Comparison of ENCODE assay signal across 16 cellular contexts in the genomic region with DNA sequence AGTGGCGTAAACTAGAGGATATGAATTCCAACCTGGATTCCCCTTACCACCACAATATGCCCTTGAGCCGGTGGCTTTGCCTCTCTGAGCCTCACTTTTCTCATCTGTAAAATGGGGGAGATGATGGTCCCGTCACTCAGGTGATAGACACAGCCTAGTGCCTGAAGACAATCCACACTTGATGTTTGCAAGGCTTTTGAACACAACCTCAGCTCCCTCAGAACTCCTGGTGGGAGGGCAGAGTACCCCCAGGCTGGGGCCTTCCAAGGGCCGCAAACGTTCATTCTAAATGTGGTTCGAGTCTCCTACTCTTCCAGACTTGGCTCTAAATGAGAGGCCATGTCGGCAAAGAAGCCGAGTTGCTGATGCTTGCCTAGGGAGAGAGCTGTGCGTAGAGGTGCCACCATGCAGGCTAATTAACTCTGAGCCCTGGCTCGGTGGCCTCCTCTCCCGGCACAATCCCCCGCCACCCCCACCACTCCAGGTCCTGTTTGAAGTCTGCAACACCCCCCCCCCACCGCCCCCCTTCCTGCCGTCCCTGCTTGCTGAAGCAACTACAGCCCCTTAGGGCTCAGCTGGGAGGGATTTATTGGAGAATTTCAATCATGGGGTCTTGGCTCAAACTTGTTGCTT.
DNase-seq lines count a peak whose midpoint lies in the region; ATAC-seq and TF ChIP-seq lines count a peak whose summit lies in the region.
"Had no signal": no experiment of that assay in that cellular context is flagged by ENCODE, and none has a peak within 500 bp of the region (broad histone marks: within the 10 kb centered on the region; RNA-seq: fewer than 3 reads in every experiment).

No MANE protein-coding gene starts in this region.

- H3K4me1 Mint-ChIP-seq in stimulated activated naive CD8-positive, alpha-beta T cell treated with anti-CD3 and anti-CD28 coated beads, Interleukin-15, Interleukin-2, amounts not matched to agents 100 ng/mL and 50 ng/mL, for 24 hours (ENCODE audit: low read depth): peaks cover 41% of the 10 kb centered on the region
- H3K4me1 Mint-ChIP-seq in brain (peaks cover 62% of the 10 kb centered on the region), Calu3 (ENCODE audit: low read depth, unreplicated experiment) (no peaks in the 10 kb centered on the region)
- H3K4me1 Mint-ChIP-seq in naive thymus-derived CD4-positive, alpha-beta T cell: peaks cover 10 to 34% (median 20%) of the 10 kb centered on the region in 7 donors

- H3K27me3 ChIP-seq in naive thymus-derived CD4-positive, alpha-beta T cell (ENCODE audit: control insufficient read depth in 2 of 2, insufficient read depth in 2 of 2, low read length in 2 of 2): peaks cover 0 to 18% of the 10 kb centered on the region in 2 donors
- H3K27me3 ChIP-seq in vagina: no peaks in the 10 kb centered on the region
- H3K27me3 ChIP-seq: ovary had no signal

- CTCF ChIA-PET in naive thymus-derived CD4-positive, alpha-beta T cell (lab: Charles Lee): interaction anchor here (1.2 kb wide), 1 partner anchor 17 kb away, joined by 3 read pairs; no protein-coding TSS in a partner anchor
- CTCF ChIA-PET in Calu3 (lab: Charles Lee): no interaction called here

- TF ChIP-seq POLR2A in vagina (IDR thresholded peaks at IDR 0.05): no peak

- no peak overlapping the region for H3K4me3 ChIP-seq in naive thymus-derived CD4-positive, alpha-beta T cell (ENCODE audit: low read length)
- H3K4me3 ChIP-seq in vagina: no peak overlapping the region
- H3K4me3 ChIP-seq: mucosa of descending colon, ovary, thyroid gland had no signal

- no peaks in the 10 kb centered on the region for H3K9me3 Mint-ChIP-seq in stimulated activated naive CD8-positive, alpha-beta T cell treated with anti-CD3 and anti-CD28 coated beads, Interleukin-15, Interleukin-2, amounts not matched to agents 100 ng/mL and 50 ng/mL, for 24 hours
- peaks cover 0 to 6% (median 0%) of the 10 kb centered on the region in 5 experiments for H3K9me3 Mint-ChIP-seq in brain
- no peaks in the 10 kb centered on the region for H3K9me3 Mint-ChIP-seq in naive thymus-derived CD4-positive, alpha-beta T cell
- H3K9me3 Mint-ChIP-seq in Calu3 (ENCODE audit: low read depth, unreplicated experiment): no peaks in the 10 kb centered on the region

- no peaks in the 10 kb centered on the region for H3K36me3 Mint-ChIP-seq in stimulated activated naive CD8-positive, alpha-beta T cell treated with anti-CD3 and anti-CD28 coated beads, Interleukin-15, Interleukin-2, amounts not matched to agents 100 ng/mL and 50 ng/mL, for 24 hours (ENCODE audit: low read depth)
- H3K36me3 Mint-ChIP-seq in brain (no peaks in the 10 kb centered on the region), Calu3 (ENCODE audit: insufficient read depth, unreplicated experiment) (peaks cover 8% of the 10 kb centered on the region)
- H3K36me3 Mint-ChIP-seq in naive thymus-derived CD4-positive, alpha-beta T cell: no peaks in the 10 kb centered on the region

- no TSS peak for BruUV-seq in Calu3 (replicated peaks; lab: Mats Ljungman, UMichigan)

- no peak for ATAC-seq in stimulated activated naive CD8-positive, alpha-beta T cell treated with anti-CD3 and anti-CD28 coated beads, Interleukin-15, Interleukin-2, amounts not matched to agents 100 U/mL and 50 U/mL, for 24 hours
- ATAC-seq in naive thymus-derived CD4-positive, alpha-beta T cell: no peak
- no peak for ATAC-seq in GM21447 (IDR thresholded peaks at IDR 0.05; ENCODE audit: unreplicated experiment)

- peak overlapping the region; percentile 81 for H3K4me3 Mint-ChIP-seq in stimulated activated naive CD8-positive, alpha-beta T cell treated with anti-CD3 and anti-CD28 coated beads, Interleukin-15, Interleukin-2, amounts not matched to agents 100 ng/mL and 50 ng/mL, for 24 hours
- H3K4me3 Mint-ChIP-seq in brain (peak overlapping the region in 3 of 5 experiments; percentile 67 to 81 (median 77)), Calu3 (ENCODE audit: low read depth, unreplicated experiment) (no peak overlapping the region)
- peak overlapping the region in 8 of 10 donors; percentile 35 to 89 (median 78) for H3K4me3 Mint-ChIP-seq in naive thymus-derived CD4-positive, alpha-beta T cell

- peaks cover 68% of the 10 kb centered on the region for H3K27me3 Mint-ChIP-seq in stimulated activated naive CD8-positive, alpha-beta T cell treated with anti-CD3 and anti-CD28 coated beads, Interleukin-15, Interleukin-2, amounts not matched to agents 100 ng/mL and 50 ng/mL, for 24 hours
- peaks cover 31% of the 10 kb centered on the region for H3K27me3 Mint-ChIP-seq in brain
- peaks cover 56 to 76% (median 75%) of the 10 kb centered on the region in 5 donors for H3K27me3 Mint-ChIP-seq in naive thymus-derived CD4-positive, alpha-beta T cell
- peaks cover 77% of the 10 kb centered on the region for H3K27me3 Mint-ChIP-seq in Calu3 (ENCODE audit: unreplicated experiment)

- DNase-seq in stimulated activated naive CD8-positive, alpha-beta T cell treated with anti-CD3 and anti-CD28 coated beads, Interleukin-15, Interleukin-2, amounts not matched to agents 100 U/mL and 50 U/mL, for 24 hours: no peak
- no peak for DNase-seq in naive thymus-derived CD4-positive, alpha-beta T cell
- DNase-seq in vagina (ENCODE audit: extremely low spot score in 2 of 2) (no peak), Calu3 (no peak), superior temporal gyrus (ENCODE audit: extremely low spot score) (no peak)
- DNase-seq: hippocampal formation, NCI-H2081, NCI-H510A treated with DMSO at 0.1 percent for 48 hours, SHP77 treated with DMSO at 0.1 percent for 48 hours had no signal

- POLR2A ChIA-PET in naive thymus-derived CD4-positive, alpha-beta T cell (lab: Charles Lee): no interaction called here

- H3K27ac Mint-ChIP-seq in stimulated activated naive CD8-positive, alpha-beta T cell treated with anti-CD3 and anti-CD28 coated beads, Interleukin-15, Interleukin-2, amounts not matched to agents 100 ng/mL and 50 ng/mL, for 24 hours: no peak overlapping the region
- H3K27ac Mint-ChIP-seq in brain (peak overlapping the region in 3 of 5 experiments; percentile 9 to 85 (median 72)), Calu3 (ENCODE audit: unreplicated experiment) (no peak overlapping the region)
- no peak overlapping the region for H3K27ac Mint-ChIP-seq in naive thymus-derived CD4-positive, alpha-beta T cell

- TF ChIP-seq CTCF in brain (conservative IDR thresholded peaks at IDR 0.05) (no peak), vagina (IDR thresholded peaks at IDR 0.05) (no peak), Calu3 (IDR thresholded peaks at IDR 0.05; ENCODE audit: unreplicated experiment) (no peak)

- intact Hi-C loops in naive thymus-derived CD4-positive, alpha-beta T cell (cut with micrococcal nuclease): loop anchor here in 1 of 2 donors (5.0 kb wide), 1 partner anchor 41 kb away; no protein-coding TSS in a partner anchor
- intact Hi-C loops in vagina (cut with DNase I): no loop called here
- intact Hi-C loops in Calu3 (cut with micrococcal nuclease; ENCODE audit: unreplicated experiment): no loop called here

- no peaks in the 10 kb centered on the region for H3K36me3 ChIP-seq in naive thymus-derived CD4-positive, alpha-beta T cell (ENCODE audit: control insufficient read depth in 2 of 3, insufficient read depth in 3 of 3, low read length in 3 of 3)
- H3K36me3 ChIP-seq in vagina: no peaks in the 10 kb centered on the region
- H3K36me3 ChIP-seq: ovary, thyroid gland had no signal

- no peak overlapping the region for H3K27ac ChIP-seq in naive thymus-derived CD4-positive, alpha-beta T cell (ENCODE audit: low read depth, low read length)
- H3K27ac ChIP-seq in vagina: peak overlapping the region; percentile 71
- H3K27ac ChIP-seq: HL-60, ovary, thyroid gland had no signal

- no peaks in the 10 kb centered on the region for H3K9me3 ChIP-seq in naive thymus-derived CD4-positive, alpha-beta T cell (ENCODE audit: control insufficient read depth in 2 of 3, low read length in 3 of 3)
- H3K9me3 ChIP-seq in vagina: no peaks in the 10 kb centered on the region
- H3K9me3 ChIP-seq: mucosa of descending colon, ovary, thyroid gland had no signal

- H3K4me1 ChIP-seq in naive thymus-derived CD4-positive, alpha-beta T cell (ENCODE audit: control insufficient read depth in 2 of 2, insufficient read depth in 2 of 2, low read length in 2 of 2): peaks cover 0 to 36% of the 10 kb centered on the region in 2 donors
- peaks cover 34% of the 10 kb centered on the region for H3K4me1 ChIP-seq in vagina

Comparison
In these comparisons a context has a peak if more than half of its experiments do, and no peak if none do; other contexts are left out.
1. H3K27ac Mint-ChIP-seq: peak in brain (3 of 5); none in stimulated activated naive CD8-positive, alpha-beta T cell treated with anti-CD3 and anti-CD28 coated beads, Interleukin-15, Interleukin-2, amounts not matched to agents 100 ng/mL and 50 ng/mL, for 24 hours (single experiment), naive thymus-derived CD4-positive, alpha-beta T cell (0 of 9) and Calu3 (single experiment).